Comparison of ENCODE assay signal across 1 cellular context in the genomic region with DNA sequence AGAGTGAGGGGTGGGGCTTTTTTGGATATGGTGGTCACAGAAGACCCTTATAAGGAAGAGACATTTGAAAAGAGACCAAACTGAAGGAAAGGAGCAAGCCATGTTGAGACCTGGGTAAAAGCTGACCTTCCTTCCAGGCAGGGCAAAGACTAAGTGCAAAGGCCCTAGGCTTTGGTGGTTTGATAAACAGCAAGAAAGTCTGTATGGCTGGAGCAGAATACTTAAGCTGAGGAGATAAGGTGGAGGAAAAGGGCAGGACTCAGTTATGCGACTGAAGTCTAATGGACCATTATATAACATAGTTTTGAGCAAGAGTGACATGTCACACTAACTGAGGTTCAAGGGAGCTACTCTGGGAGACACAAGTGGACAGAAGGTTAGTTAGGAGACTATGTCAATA.
TF ChIP-seq lines count a peak whose summit lies in the region.

No MANE protein-coding gene starts in this region.

TF ChIP-seq in IMR-90, 13 proteins besides CTCF, POLR2A, EP300 and RAD21 (continued from another document):
- no peak for TF ChIP-seq MXI1 (IDR thresholded peaks at IDR 0.05; ENCODE audit: borderline replicate concordance, low read depth, low read length)
- TF ChIP-seq, protein P1, sequence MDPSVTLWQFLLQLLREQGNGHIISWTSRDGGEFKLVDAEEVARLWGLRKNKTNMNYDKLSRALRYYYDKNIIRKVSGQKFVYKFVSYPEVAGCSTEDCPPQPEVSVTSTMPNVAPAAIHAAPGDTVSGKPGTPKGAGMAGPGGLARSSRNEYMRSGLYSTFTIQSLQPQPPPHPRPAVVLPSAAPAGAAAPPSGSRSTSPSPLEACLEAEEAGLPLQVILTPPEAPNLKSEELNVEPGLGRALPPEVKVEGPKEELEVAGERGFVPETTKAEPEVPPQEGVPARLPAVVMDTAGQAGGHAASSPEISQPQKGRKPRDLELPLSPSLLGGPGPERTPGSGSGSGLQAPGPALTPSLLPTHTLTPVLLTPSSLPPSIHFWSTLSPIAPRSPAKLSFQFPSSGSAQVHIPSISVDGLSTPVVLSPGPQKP (IDR thresholded peaks at IDR 0.05; ENCODE audit: borderline replicate concordance, low read depth, low read length): no peak
- no peak for TF ChIP-seq RFX5 (IDR thresholded peaks at IDR 0.05; ENCODE audit: low read depth, low read length)
